ENCODE assay signal across 18 cellular contexts in the genomic region with DNA sequence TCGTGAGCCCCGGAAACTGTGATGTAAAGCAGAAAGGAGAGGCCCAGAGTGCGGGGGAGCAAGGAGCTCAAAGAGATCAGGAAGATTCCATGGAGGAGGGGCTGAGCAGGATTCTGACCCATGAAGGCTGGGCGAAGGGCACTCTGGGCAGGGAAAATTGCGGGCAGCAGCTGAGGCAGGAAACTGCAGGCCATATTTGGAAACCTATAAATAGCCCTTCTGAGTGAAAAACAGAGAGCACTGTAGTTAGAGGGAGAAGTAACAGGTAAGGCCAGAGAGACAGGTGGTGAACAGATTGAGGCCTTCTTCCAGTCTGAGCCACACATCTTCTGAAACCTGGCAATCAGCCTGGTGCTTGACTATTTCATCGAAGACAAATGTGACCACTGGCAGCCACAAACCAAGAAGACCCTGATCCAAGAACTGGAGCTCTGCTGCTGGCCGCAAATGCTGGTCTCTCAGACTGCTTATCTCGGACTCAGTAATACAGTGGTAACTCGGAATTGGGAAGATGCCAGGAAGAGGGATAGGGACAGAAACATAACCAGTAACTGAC.
A peak's percentile ranks its signal among the peaks of the same experiment; 100 is the strongest.
DNase-seq lines count a peak whose midpoint lies in the region; ATAC-seq lines count a peak whose summit lies in the region.
"Had no signal": no experiment of that assay in that cellular context is flagged by ENCODE, and none has a peak within 500 bp of the region (broad histone marks: within the 10 kb centered on the region; RNA-seq: fewer than 3 reads in every experiment).

No MANE protein-coding gene starts in this region.

- no peaks in the 10 kb centered on the region for H3K36me3 ChIP-seq in effector memory CD4-positive, alpha-beta T cell (ENCODE audit: control insufficient read depth, insufficient read depth, low read length)
- H3K36me3 ChIP-seq: ovary, thoracic aorta had no signal

- no peaks in the 10 kb centered on the region for H3K27me3 ChIP-seq in effector memory CD4-positive, alpha-beta T cell (replicated peaks; ENCODE audit: control insufficient read depth, insufficient read depth, low read length, poor library complexity, severe bottlenecking)
- H3K27me3 ChIP-seq: ovary had no signal

- no peaks in the 10 kb centered on the region for H3K4me1 ChIP-seq in effector memory CD4-positive, alpha-beta T cell (ENCODE audit: control insufficient read depth, insufficient read depth, low read length, poor library complexity, severe bottlenecking)

- DNase-seq in DMS53 treated with DMSO at 0.1 percent for 48 hours (lab: John Stamatoyannopoulos, UW; ENCODE audit: unreplicated experiment) (peak; percentile 18), amniotic epithelial cell (ENCODE audit: low read depth) (peak; percentile 56), left kidney (ENCODE audit: low read depth, low spot score) (peak; percentile 27), HCEC 1CT (no peak)
- DNase-seq in effector CD4-positive, alpha-beta T cell, result no peak
- DNase-seq in effector memory CD4-positive, alpha-beta T cell, result no peak
- DNase-seq: amniotic stem cell, COR-L47, GM23248, hypothalamus, NCI-H1092 treated with DMSO at 0.1 percent for 48 hours, NCI-H345, ovary had no signal

- no peak overlapping the region for H3K4me3 ChIP-seq in effector memory CD4-positive, alpha-beta T cell (ENCODE audit: insufficient read depth, low read depth, low read length, poor library complexity, severe bottlenecking)
- H3K4me3 ChIP-seq: GM23248, ovary, skin epidermis, thoracic aorta had no signal

- H3K27ac ChIP-seq in effector memory CD4-positive, alpha-beta T cell (ENCODE audit: insufficient read depth, low read length, poor library complexity, severe bottlenecking), result no peak overlapping the region
- H3K27ac ChIP-seq: GM23248, ovary, skin epidermis, thoracic aorta had no signal

- ATAC-seq in HG02885 (IDR thresholded peaks at IDR 0.05; ENCODE audit: poor library complexity, unreplicated experiment) (peak; percentile 39), HG03097 (IDR thresholded peaks at IDR 0.05; ENCODE audit: low FRiP score, unreplicated experiment) (no peak)
- ATAC-seq: activated CD4-positive, CD25-positive, alpha-beta regulatory T cell treated with anti-CD3 and anti-CD28 coated beads, Interleukin-2, amount 50 U/mL, for 24 hours had no signal

- no peaks in the 10 kb centered on the region for H3K9me3 ChIP-seq in effector memory CD4-positive, alpha-beta T cell (ENCODE audit: control insufficient read depth, low read length)
- H3K9me3 ChIP-seq: ovary, thoracic aorta had no signal

Comparison
In these comparisons a context has a peak if more than half of its experiments do, and no peak if none do; other contexts are left out.
1. DNase-seq: peak in DMS53 treated with DMSO at 0.1 percent for 48 hours (single experiment), amniotic epithelial cell (single experiment) and left kidney (single experiment); none in effector CD4-positive, alpha-beta T cell (single experiment), HCEC 1CT (single experiment) and effector memory CD4-positive, alpha-beta T cell (0 of 3).